8 cellular contexts compared by ENCODE assay signal in the genomic region with DNA sequence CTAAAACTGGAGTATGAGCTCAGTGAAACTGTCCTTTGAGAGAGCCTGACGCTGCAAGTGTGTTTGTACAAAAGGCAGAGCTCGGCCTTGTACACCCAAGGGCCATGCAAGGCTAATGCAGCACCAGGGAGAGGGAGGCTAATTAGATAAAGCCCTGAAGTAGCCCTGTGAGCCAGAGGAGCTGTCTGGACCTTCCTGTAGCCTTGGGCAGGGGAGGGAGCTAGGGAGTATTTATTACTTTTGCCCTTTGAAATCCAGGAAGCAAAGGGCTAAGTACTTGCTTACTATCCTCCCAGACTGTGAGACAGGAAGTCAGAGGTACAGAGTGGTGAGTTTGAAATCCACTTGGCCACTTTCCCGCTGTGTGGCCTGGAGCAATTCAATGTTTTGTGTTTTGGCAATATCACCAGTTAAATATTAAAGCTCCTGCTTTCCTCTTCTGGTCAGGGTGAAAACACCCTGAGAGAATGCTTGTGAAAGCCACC. TPM values are rescaled to one million over a fixed set of nuclear protein-coding genes. Genes with fewer than 3 reads are reported as not detected.
DNase-seq lines count a peak whose midpoint lies in the region; ATAC-seq, FAIRE-seq and TF ChIP-seq lines count a peak whose summit lies in the region.

No MANE protein-coding gene starts in this region.

- H3K79me2 ChIP-seq in PC-3 (ENCODE audit: low read length) = no peaks in the 10 kb centered on the region
- no peaks in the 10 kb centered on the region for H3K79me2 ChIP-seq in HepG2 (ENCODE audit: insufficient read depth, low read length)

- H4K20me1 ChIP-seq in PC-3 (ENCODE audit: low read length) (no peaks in the 10 kb centered on the region), HepG2 (ENCODE audit: insufficient read depth, low read length) (no peaks in the 10 kb centered on the region)

- no peak for TF ChIP-seq RAD21 in HepG2 (CRISPR knock-in tag; IDR thresholded peaks at IDR 0.05)

- TF ChIP-seq POLR2A in HepG2 (IDR thresholded peaks at IDR 0.05; ENCODE audit: insufficient read depth in 1 of 2, low read depth in 2 of 2, low read length in 2 of 2) = no peak; a peak in 2 of 4 replicates

- 0% methylated on average over 3 of the region's 3 CpGs for WGBS in HepG2 (ENCODE audit: low lambda C conversion rate)

- CTCF ChIA-PET in PC-3 (lab: Charles Lee) (interaction anchor here (0.6 to 2.2 kb wide), 3 partner anchors 12 to 180 kb away, joined by 3 to 5 read pairs (median 5); no protein-coding TSS in a partner anchor), HepG2 (lab: Yijun Ruan, JAX; ENCODE audit: low intra/inter-chr PET ratio, low total read pairs) (no interaction called here)

- in situ Hi-C loops in HepG2 (cut with HindIII; ENCODE audit: extremely low pct_ligation_motif_present, low pct_unique_long_range_greater_than_20kb) = no loop called here

- peaks cover 12% of the 10 kb centered on the region for H3K36me3 Mint-ChIP-seq in central memory CD8-positive, alpha-beta T cell (ENCODE audit: insufficient read depth)

- POLR2A ChIA-PET in PC-3 (lab: Charles Lee; ENCODE audit: unreplicated experiment) (interaction anchor here (0.5 to 1.9 kb wide), 6 partner anchors 10 to 1380 kb away, joined by 3 to 28 read pairs (median 6); a partner anchor contains a TSS), HepG2 (lab: Yijun Ruan, JAX) (interaction anchor here (0.9 to 5.5 kb wide), 12 partner anchors 10 to 250 kb away, joined by 3 to 298 read pairs (median 4); a partner anchor contains a TSS)

- H3K9me3 ChIP-seq in PC-3 (ENCODE audit: low read length) = no peaks in the 10 kb centered on the region
- H3K9me3 ChIP-seq in HepG2 (ENCODE audit: low read length) = no peaks in the 10 kb centered on the region
- H3K9me3 ChIP-seq in thoracic aorta = no peaks in the 10 kb centered on the region

- ATAC-seq in GM18858 (IDR thresholded peaks at IDR 0.05; ENCODE audit: unreplicated experiment) = peak; percentile 20
- peak; percentile 72 for ATAC-seq in HG03025 (IDR thresholded peaks at IDR 0.05; ENCODE audit: low FRiP score, unreplicated experiment)
- peak; percentile 79 for ATAC-seq in PC-3
- ATAC-seq in central memory CD8-positive, alpha-beta T cell (replicated peaks; ENCODE audit: extremely low read depth, poor library complexity, severe bottlenecking) = peak; percentile 41
- ATAC-seq in HepG2 = peak; percentile 83
- peak; percentile 61 for ATAC-seq in thoracic aorta (ENCODE audit: insufficient number of reproducible peaks, low FRiP score, low read depth)

- FAIRE-seq in HepG2 (lab: Jason Lieb, UNC) = peak; percentile 77

- peaks cover 22% of the 10 kb centered on the region for H3K4me1 ChIP-seq in PC-3 (ENCODE audit: insufficient read depth, low read length)
- H3K4me1 ChIP-seq in HepG2 (ENCODE audit: insufficient read depth, low read length) = peaks cover 62% of the 10 kb centered on the region
- H3K4me1 ChIP-seq in thoracic aorta (ENCODE audit: control insufficient read depth in 1 of 2, low read depth in 2 of 2) = peaks cover 25 to 32% of the 10 kb centered on the region in 2 donors

- H3K9me2 ChIP-seq in PC-3 (replicated peaks; ENCODE audit: low read length) = no peaks in the 10 kb centered on the region

- intact Hi-C loops in PC-3 (cut with micrococcal nuclease) (loop anchor here (1.0 to 10.0 kb wide), 3 partner anchors 10 to 399 kb away; a partner anchor contains a TSS), HepG2 (cut with micrococcal nuclease; ENCODE audit: unreplicated experiment) (loop anchor here (5.0 kb wide), 1 partner anchor 62 kb away; a partner anchor contains a TSS)

- TF ChIP-seq EP300 in HepG2 (IDR thresholded peaks at IDR 0.05; ENCODE audit: low read depth in 2 of 2, low read length in 2 of 2) (peak in 1 of 2 experiments; percentile 48; a peak in 2 of 4 replicates), HepG2 (CRISPR knock-in tag; IDR thresholded peaks at IDR 0.05; ENCODE audit: borderline replicate concordance) (no peak)

- DNase-seq in AG08396 (ENCODE audit: low spot score) (peak; percentile 48), PC-3 (peak; percentile 87), HepG2 (ENCODE audit: low spot score) (peak; percentile 80), thoracic aorta (ENCODE audit: low spot score) (peak; percentile 19), NCI-H524 (lab: John Stamatoyannopoulos, UW) (no peak)
- no peak for DNase-seq in central memory CD8-positive, alpha-beta T cell (ENCODE audit: low spot score in 2 of 2)

- H3K27ac Mint-ChIP-seq in central memory CD8-positive, alpha-beta T cell (ENCODE audit: low read depth) = peak overlapping the region; percentile 98

- H3K4me2 ChIP-seq in PC-3 (ENCODE audit: low read length) (peak overlapping the region; percentile 82), HepG2 (ENCODE audit: low read depth, low read length) (peak overlapping the region; percentile 96)

- H3K4me3 Mint-ChIP-seq in central memory CD8-positive, alpha-beta T cell = peak overlapping the region; percentile 71

- BruUV-seq in PC-3 (replicated peaks; lab: Mats Ljungman, UMichigan) (TSS peak; percentile 78), HepG2 (replicated peaks; lab: Mats Ljungman, UMichigan) (TSS peak; percentile 70)

- H3K27me3 Mint-ChIP-seq in central memory CD8-positive, alpha-beta T cell = no peaks in the 10 kb centered on the region

- H3K9ac ChIP-seq in PC-3 (ENCODE audit: low read length) = peak overlapping the region; percentile 85
- peak overlapping the region; percentile 63 for H3K9ac ChIP-seq in HepG2 (ENCODE audit: insufficient read depth, low read depth, low read length)

- H3K27me3 ChIP-seq in PC-3 (ENCODE audit: low read length) = no peaks in the 10 kb centered on the region
- no peaks in the 10 kb centered on the region for H3K27me3 ChIP-seq in HepG2 (ENCODE audit: control insufficient read depth in 1 of 2, insufficient read depth in 2 of 2, low read length in 2 of 2)
- H3K27me3 ChIP-seq in thoracic aorta (replicated peaks; ENCODE audit: insufficient read depth) = no peaks in the 10 kb centered on the region

- H3K36me3 ChIP-seq in PC-3 (ENCODE audit: low read depth, low read length) = no peaks in the 10 kb centered on the region
- H3K36me3 ChIP-seq in HepG2 (replicated peaks in 1 of 2; ENCODE audit: control insufficient read depth in 1 of 2, insufficient read depth in 2 of 2, low read length in 2 of 2) = no peaks in the 10 kb centered on the region
- H3K36me3 ChIP-seq in thoracic aorta = no peaks in the 10 kb centered on the region

- H2AFZ ChIP-seq in PC-3 (ENCODE audit: low read length) (peak overlapping the region; percentile 68), HepG2 (ENCODE audit: low read length) (peak overlapping the region; percentile 73)

- H3K4me3 ChIP-seq in PC-3 (ENCODE audit: low read length) = peak overlapping the region; percentile 56
- H3K4me3 ChIP-seq in HepG2 (replicated peaks in 1 of 3; ENCODE audit: insufficient read depth in 1 of 3, low read depth in 2 of 3, low read length in 3 of 3) = peak overlapping the region; percentile 54 to 74 (median 58)
- peak overlapping the region; percentile 22 for H3K4me3 ChIP-seq in thoracic aorta

- H3K27ac ChIP-seq in PC-3 (ENCODE audit: low read length) (peak overlapping the region; percentile 99), HepG2 (ENCODE audit: extremely low read length, insufficient read depth, low read length) (peak overlapping the region; percentile 82), thoracic aorta (peak overlapping the region; percentile 93 to 97)

- TF ChIP-seq CTCF in PC-3 (conservative IDR thresholded peaks at IDR 0.05; ENCODE audit: low read depth, low read length) (no peak), HepG2 (CRISPR knock-in tag; IDR thresholded peaks at IDR 0.05) (no peak; the same call in 1 of the 2 replicates), thoracic aorta (IDR thresholded peaks at IDR 0.05) (no peak)

- peaks cover 27% of the 10 kb centered on the region for H3K4me1 Mint-ChIP-seq in central memory CD8-positive, alpha-beta T cell

- peaks cover 3% of the 10 kb centered on the region for H3F3A ChIP-seq in PC-3 (ENCODE audit: low read length, unreplicated experiment)

- no peaks in the 10 kb centered on the region for H3K9me3 Mint-ChIP-seq in central memory CD8-positive, alpha-beta T cell

RNA-seq across cellular contexts. Expression of a gene that starts 10.2 kb away (rescaled TPM):
- total RNA-seq in PC-3 (2014; rRNA removed) (1,402 and 1,441 TPM in 2 replicates), HepG2 (2016; rRNA removed; fragmentation: Illumina TruSeq; extraction: Trizol) (805 and 1,257 TPM in 2 replicates), thoracic aorta (100 to 1,000 TPM; 495 to 814 TPM)
- 144 and 147 TPM in 2 replicates for total RNA-seq in HepG2 (2016; cell fraction: cytosol; rRNA removed; fragmentation: Illumina TruSeq; extraction: Trizol; ENCODE audit: low read depth)
- 804 and 1,250 TPM in 2 replicates for total RNA-seq in HepG2 (2016; cell fraction: insoluble cytoplasmic fraction; rRNA removed; fragmentation: Illumina TruSeq; extraction: Trizol)
- total RNA-seq in HepG2 (2016; cell fraction: membrane; rRNA removed; fragmentation: Illumina TruSeq; extraction: Trizol) = 335 and 350 TPM in 2 replicates
- total RNA-seq in HepG2 (2016; cell fraction: nucleus; rRNA removed; fragmentation: Illumina TruSeq; extraction: Trizol) = 485 and 499 TPM in 2 replicates
- 1,112 and 1,547 TPM in 2 replicates for polyA plus RNA-seq in HepG2 (2011; rRNA removed)
- 1,051 and 1,568 TPM in 2 replicates for polyA plus RNA-seq in HepG2 (2011; cell fraction: cytosol; rRNA removed)
- polyA plus RNA-seq in HepG2 (2011; cell fraction: nucleus; rRNA removed) = 242 and 434 TPM in 2 replicates
- 2,051 and 2,699 TPM in 2 replicates for polyA plus RNA-seq in HepG2 (2012)
- polyA plus RNA-seq in HepG2 (2016; cell fraction: cytosol; fragmentation: Illumina TruSeq; extraction: Trizol; ENCODE audit: low read depth) = 290 and 338 TPM in 2 replicates
- polyA plus RNA-seq in HepG2 (2016; cell fraction: insoluble cytoplasmic fraction; fragmentation: Illumina TruSeq; extraction: Trizol; ENCODE audit: low read depth) = 2,117 and 2,212 TPM in 2 replicates
- polyA plus RNA-seq in HepG2 (2016; cell fraction: membrane; fragmentation: Illumina TruSeq; extraction: Trizol; ENCODE audit: low read depth) = 355 and 398 TPM in 2 replicates
- 763 and 807 TPM in 2 replicates for polyA plus RNA-seq in HepG2 (2016; cell fraction: nucleus; fragmentation: Illumina TruSeq; extraction: Trizol; ENCODE audit: insufficient read depth, low read depth)
- polyA minus RNA-seq in HepG2 (2011; rRNA and poly(A)+ RNA removed; ENCODE audit: low replicate concordance) = 970 and 1,123 TPM in 2 replicates
- 1,287 and 1,326 TPM in 2 replicates for polyA minus RNA-seq in HepG2 (2011; cell fraction: cytosol; rRNA and poly(A)+ RNA removed)
- 313 and 485 TPM in 2 replicates for polyA minus RNA-seq in HepG2 (2011; cell fraction: nucleus; rRNA and poly(A)+ RNA removed)

RNA-seq across cellular contexts. Expression of a gene that starts 27.9 kb away (rescaled TPM):
- total RNA-seq in PC-3 (2014; rRNA removed) = 0.15 TPM in 1 of 2 replicates, not detected in the other
- total RNA-seq in HepG2 (2016; rRNA removed; fragmentation: Illumina TruSeq; extraction: Trizol) = not detected in 2 replicates
- total RNA-seq in HepG2 (2016; cell fraction: cytosol; rRNA removed; fragmentation: Illumina TruSeq; extraction: Trizol; ENCODE audit: low read depth) = not detected in 2 replicates
- total RNA-seq in HepG2 (2016; cell fraction: insoluble cytoplasmic fraction; rRNA removed; fragmentation: Illumina TruSeq; extraction: Trizol) = not detected in 2 replicates
- total RNA-seq in HepG2 (2016; cell fraction: membrane; rRNA removed; fragmentation: Illumina TruSeq; extraction: Trizol) = not detected in 2 replicates
- not detected in 2 replicates for total RNA-seq in HepG2 (2016; cell fraction: nucleus; rRNA removed; fragmentation: Illumina TruSeq; extraction: Trizol)
- not detected in 2 replicates for polyA plus RNA-seq in HepG2 (2011; rRNA removed)
- polyA plus RNA-seq in HepG2 (2011; cell fraction: cytosol; rRNA removed) = not detected in 2 replicates
- not detected in 2 replicates for polyA plus RNA-seq in HepG2 (2011; cell fraction: nucleus; rRNA removed)
- not detected in 2 replicates for polyA plus RNA-seq in HepG2 (2012)
- polyA plus RNA-seq in HepG2 (2016; cell fraction: cytosol; fragmentation: Illumina TruSeq; extraction: Trizol; ENCODE audit: low read depth) = not detected in 2 replicates
- polyA plus RNA-seq in HepG2 (2016; cell fraction: insoluble cytoplasmic fraction; fragmentation: Illumina TruSeq; extraction: Trizol; ENCODE audit: low read depth) = not detected in 2 replicates
- not detected in 2 replicates for polyA plus RNA-seq in HepG2 (2016; cell fraction: membrane; fragmentation: Illumina TruSeq; extraction: Trizol; ENCODE audit: low read depth)
- polyA plus RNA-seq in HepG2 (2016; cell fraction: nucleus; fragmentation: Illumina TruSeq; extraction: Trizol; ENCODE audit: insufficient read depth, low read depth) = not detected in 2 replicates
- not detected in 2 replicates for polyA minus RNA-seq in HepG2 (2011; rRNA and poly(A)+ RNA removed; ENCODE audit: low replicate concordance)
- polyA minus RNA-seq in HepG2 (2011; cell fraction: cytosol; rRNA and poly(A)+ RNA removed) = not detected in 2 replicates
- not detected in 2 replicates for polyA minus RNA-seq in HepG2 (2011; cell fraction: nucleus; rRNA and poly(A)+ RNA removed)
- total RNA-seq in thoracic aorta = not detected

Comparison
In these comparisons a context has a peak if more than half of its experiments do, and no peak if none do; other contexts are left out.
1. DNase-seq: peak in AG08396 (single experiment), PC-3 (single experiment), HepG2 (single experiment) and thoracic aorta (single experiment); none in central memory CD8-positive, alpha-beta T cell (0 of 2) and NCI-H524 (0 of 2).
2. ATAC-seq: peak in every context shown above with its lines; median percentile 83 in HepG2; 79 in PC-3; 72 in HG03025; 61 in thoracic aorta; 41 in central memory CD8-positive, alpha-beta T cell; 20 in GM18858.
3. Peak in every context shown above with its lines, with median percentiles within 50 percentile points of each other: H3K27ac ChIP-seq and H3K4me3 ChIP-seq.